In genomic region chr9:35287986-35288515, GRCh38 we compare ENCODE assay signal across 1 cellular context.
TF ChIP-seq lines count a peak whose summit lies in the region.

No MANE protein-coding gene starts in this region.

TF ChIP-seq in WTC11, 78 proteins besides CTCF, POLR2A, EP300 and RAD21 (continued from another document):
- TF ChIP-seq HMGXB4 (CRISPR knock-in tag; IDR thresholded peaks at IDR 0.05) (no peak), ZMAT4 (CRISPR knock-in tag; IDR thresholded peaks at IDR 0.05) (no peak)
TF ChIP-seq in WTC11: peak in this region for 0.
